ENCODE assay signal across 8 cellular contexts in the genomic region with DNA sequence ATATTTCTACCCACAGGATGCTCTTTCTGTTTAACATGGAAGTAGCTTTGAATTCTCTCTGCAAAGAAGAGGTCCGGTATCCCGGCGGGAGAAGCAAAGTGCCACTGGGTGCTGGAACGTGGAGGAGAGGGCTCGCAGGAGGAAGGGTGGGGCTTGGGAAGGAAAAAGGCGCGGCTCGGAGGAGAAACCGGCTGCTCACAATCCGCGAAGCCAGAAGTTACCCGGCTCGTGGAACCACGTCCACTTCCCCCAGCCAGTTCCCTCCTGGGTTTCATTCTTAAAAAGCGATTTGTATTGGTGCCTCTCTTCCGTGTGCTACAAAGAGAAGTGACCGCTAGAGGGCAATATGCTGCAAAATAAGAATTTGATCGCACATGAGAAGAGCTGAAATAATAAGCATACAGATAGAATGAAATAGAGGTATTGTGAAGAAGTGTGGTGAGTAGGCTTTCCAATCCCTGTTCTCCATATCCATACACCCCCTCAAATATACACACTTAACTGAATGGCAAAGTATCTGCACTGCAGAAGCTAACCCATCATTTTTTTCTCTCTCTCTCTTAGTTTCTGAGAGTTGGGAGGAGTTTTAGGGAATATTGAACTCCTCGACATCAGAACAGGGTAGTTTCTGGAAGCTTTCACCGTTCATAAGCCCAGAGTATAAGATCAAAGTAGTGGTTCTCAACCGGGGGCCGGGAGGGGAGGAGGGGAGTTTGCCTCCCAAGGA. TPM values are rescaled to one million over a fixed set of nuclear protein-coding genes. Genes with fewer than 3 reads are reported as not detected.
DNase-seq lines count a peak whose midpoint lies in the region; ATAC-seq and TF ChIP-seq lines count a peak whose summit lies in the region.

No MANE protein-coding gene starts in this region.

- H3K4me3 ChIP-seq in AG04450 (ENCODE audit: low read depth, low read length) (peak overlapping the region; percentile 72), cardiac fibroblast (replicated peaks in 1 of 2; ENCODE audit: low read depth in 2 of 2, low read length in 2 of 2) (peak overlapping the region; percentile 50 to 56), skin epidermis (peak overlapping the region; percentile 26 to 45 (median 33))

- POLR2A ChIA-PET in AG04450 (lab: Yijun Ruan, JAX) = no interaction called here

- TF ChIP-seq CTCF in AG04450 (IDR thresholded peaks at IDR 0.05; ENCODE audit: low read depth, low read length) (peak; percentile 88), cardiac fibroblast (IDR thresholded peaks at IDR 0.05; ENCODE audit: low read depth, low read length) (peak; percentile 78)

- H3K27ac ChIP-seq in AG04450 (ENCODE audit: low read depth, low read length) (no peak overlapping the region), skin epidermis (peak overlapping the region in 6 of 21 experiments; percentile 1 to 59 (median 41))

- DNase-seq in AG04450 (ENCODE audit: low read depth, low spot score) (peak; percentile 76), NCI-H2107 treated with DMSO at 0.1 percent for 48 hours (lab: John Stamatoyannopoulos, UW; ENCODE audit: unreplicated experiment) (peak; percentile 97), UCSD-AML1 (lab: John Stamatoyannopoulos, UW; ENCODE audit: unreplicated experiment) (peak; percentile 41), cardiac fibroblast (ENCODE audit: low read depth in 2 of 2) (peak; percentile 92 to 95), iPS-NIHi7 (ENCODE audit: extremely low spot score) (peak; percentile 69)

- CTCF ChIA-PET in AG04450 (lab: Charles Lee) = interaction anchor here (0.6 to 16.0 kb wide), 74 partner anchors 9 to 1106 kb away, joined by 3 to 930 read pairs (median 5); a partner anchor contains a TSS

- no peaks in the 10 kb centered on the region for H3K9me3 ChIP-seq in AG04450 (ENCODE audit: control insufficient read depth, insufficient read depth, low read length)

- ATAC-seq in GM18858 (IDR thresholded peaks at IDR 0.05; ENCODE audit: unreplicated experiment) (peak; percentile 90), HG03108 (IDR thresholded peaks at IDR 0.05; ENCODE audit: unreplicated experiment) (peak; percentile 97)

- peaks cover 27% of the 10 kb centered on the region for H3K27me3 ChIP-seq in AG04450 (ENCODE audit: control insufficient read depth, insufficient read depth, low read length)

RNA-seq across cellular contexts. Expression of a gene that starts 31.1 kb away (rescaled TPM):
- 0.15 and 0.16 TPM in 2 replicates for polyA plus RNA-seq in AG04450 (2011; rRNA removed)
- polyA minus RNA-seq in AG04450 (2011; rRNA and poly(A)+ RNA removed) = 0.05 and 0.09 TPM in 2 replicates

Comparison
In these comparisons a context has a peak if more than half of its experiments do, and no peak if none do; other contexts are left out.
1. DNase-seq: peak in every context shown above with its lines; median percentile 97 in NCI-H2107 treated with DMSO at 0.1 percent for 48 hours; 94 in cardiac fibroblast; 76 in AG04450; 69 in iPS-NIHi7; 41 in UCSD-AML1.